In genomic region chr1:67850611-67851075, GRCh38 we compare ENCODE assay signal across 9 cellular contexts. TPM values are rescaled to one million over a fixed set of nuclear protein-coding genes. Genes with fewer than 3 reads are reported as not detected.
DNase-seq lines count a peak whose midpoint lies in the region; ATAC-seq, FAIRE-seq and TF ChIP-seq lines count a peak whose summit lies in the region.
"Had no signal": no experiment of that assay in that cellular context is flagged by ENCODE, and none has a peak within 500 bp of the region (broad histone marks: within the 10 kb centered on the region; RNA-seq: fewer than 3 reads in every experiment).

No MANE protein-coding gene starts in this region.

- peak; percentile 68 for ATAC-seq in foreskin keratinocyte
- no peak for ATAC-seq in GM21619 (IDR thresholded peaks at IDR 0.05; ENCODE audit: unreplicated experiment)

- DNase-seq in DMS 273 (lab: John Stamatoyannopoulos, UW; ENCODE audit: unreplicated experiment) (peak; percentile 79), DMS 273 treated with DMSO at 0.1 percent for 48 hours (lab: John Stamatoyannopoulos, UW) (no peak), Peyer's patch (peak; percentile 19 to 91 (median 87)), foreskin keratinocyte (peak; percentile 85 to 92), small intestine (peak; percentile 97), activated gamma-delta T cell (lab: John Stamatoyannopoulos, UW) (no peak)
- no peak for DNase-seq in activated CD8-positive, alpha-beta memory T cell treated with anti-CD3 and anti-CD28 coated beads, Interleukin-2, amount 50 U/mL, for 48 hours

- 44 to 51% (median 44%) methylated on average over 1 of the region's 1 CpG for WGBS in small intestine, 3 donors

- H3K27me3 ChIP-seq in Peyer's patch (no peaks in the 10 kb centered on the region), foreskin keratinocyte (no peaks in the 10 kb centered on the region), small intestine (ENCODE audit: control insufficient read depth in 2 of 2, insufficient read depth in 2 of 2, low read length in 2 of 2) (no peaks in the 10 kb centered on the region)

- H3K4me1 ChIP-seq in Peyer's patch: peaks cover 0 to 10% (median 0%) of the 10 kb centered on the region in 4 donors
- H3K4me1 ChIP-seq in foreskin keratinocyte: peaks cover 23% of the 10 kb centered on the region
- H3K4me1 ChIP-seq in small intestine (ENCODE audit: control insufficient read depth in 2 of 2, insufficient read depth in 1 of 2, low read depth in 1 of 2, low read length in 1 of 2): no peaks in the 10 kb centered on the region

- H3K4me3 ChIP-seq in Peyer's patch: no peak overlapping the region
- H3K4me3 ChIP-seq in small intestine (ENCODE audit: low read depth in 1 of 2, low read length in 2 of 2): no peak overlapping the region

- H3K9me3 ChIP-seq in Peyer's patch: no peaks in the 10 kb centered on the region
- H3K9me3 ChIP-seq in small intestine (ENCODE audit: control insufficient read depth, low read depth): no peaks in the 10 kb centered on the region

- H3K27ac ChIP-seq in Peyer's patch (peak overlapping the region in 2 of 4 donors; percentile 56 to 68), foreskin keratinocyte (no peak overlapping the region), small intestine (ENCODE audit: low read depth in 1 of 2, low read length in 1 of 2) (no peak overlapping the region)
- H3K27ac ChIP-seq: HL-60 had no signal

- FAIRE-seq in small intestine (lab: Jason Lieb, UNC): no peak

- TF ChIP-seq CTCF in Peyer's patch (IDR thresholded peaks at IDR 0.05) (no peak), foreskin keratinocyte (conservative IDR thresholded peaks at IDR 0.05) (no peak)

- no peak for TF ChIP-seq POLR2A in Peyer's patch (IDR thresholded peaks at IDR 0.05)

- H3K36me3 ChIP-seq in Peyer's patch (no peaks in the 10 kb centered on the region), small intestine (ENCODE audit: control insufficient read depth in 2 of 2, insufficient read depth in 2 of 2, low read length in 2 of 2) (no peaks in the 10 kb centered on the region)

RNA-seq across cellular contexts. Expression of gene GNG12, which starts 17.4 kb away (rescaled TPM):
- total RNA-seq in Peyer's patch: 100 to 1,000 TPM in 3 of 4 donors, 10 to 100 TPM in 1; 61.9 to 271 (median 165) TPM
- 203 and 223 TPM in 2 replicates for total RNA-seq in foreskin keratinocyte
- 67.8 and 74.1 TPM in 2 replicates for polyA plus RNA-seq in foreskin keratinocyte
- polyA plus RNA-seq in small intestine: 100 to 1,000 TPM in 2 of 3 donors, 10 to 100 TPM in 1; 52.8 to 162 (median 145) TPM

Comparison
In these comparisons a context has a peak if more than half of its experiments do, and no peak if none do; other contexts are left out.
1. DNase-seq: peak in DMS 273 (single experiment), Peyer's patch (3 of 3), foreskin keratinocyte (2 of 2) and small intestine (single experiment); none in DMS 273 treated with DMSO at 0.1 percent for 48 hours (single experiment), activated CD8-positive, alpha-beta memory T cell treated with anti-CD3 and anti-CD28 coated beads, Interleukin-2, amount 50 U/mL, for 48 hours (single experiment) and activated gamma-delta T cell (single experiment).